Comparison of ENCODE assay signal across 25 cellular contexts in the genomic region with DNA sequence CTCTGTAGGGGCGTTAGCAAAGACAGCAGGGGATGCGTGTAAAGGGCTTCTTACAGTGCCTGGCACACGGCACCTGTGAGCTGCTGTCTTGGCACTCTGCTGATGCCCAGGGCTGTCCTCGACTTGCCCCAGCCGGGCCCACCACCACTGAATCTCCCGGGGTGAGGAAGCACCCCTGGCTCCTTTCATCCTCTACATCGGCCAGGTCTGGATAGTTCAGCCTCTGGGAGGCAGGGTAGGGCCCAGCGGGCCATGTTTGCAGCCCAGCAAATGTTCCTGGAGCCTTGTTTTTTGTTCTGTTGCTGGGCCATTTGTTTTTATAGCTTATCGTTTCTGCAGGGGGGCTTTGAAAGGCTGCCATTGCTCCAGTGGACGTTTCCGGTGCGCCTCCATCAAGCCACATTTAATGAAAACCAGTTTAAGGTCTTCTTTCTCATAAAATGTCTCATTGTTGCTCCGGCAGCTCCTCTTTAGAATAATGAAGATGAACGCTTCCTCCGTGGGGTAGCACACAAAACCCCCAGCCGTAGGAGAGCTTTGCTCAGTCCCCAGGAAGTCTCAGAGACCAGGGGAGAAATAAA.
"Had no signal": no experiment of that assay in that cellular context is flagged by ENCODE, and none has a peak within 500 bp of the region (broad histone marks: within the 10 kb centered on the region; RNA-seq: fewer than 3 reads in every experiment).

No MANE protein-coding gene starts in this region.

- H3K27ac Mint-ChIP-seq: activated CD4-positive, alpha-beta memory T cell treated with anti-CD3 and anti-CD28 coated beads for 36 hours; activated naive CD4-positive, alpha-beta T cell treated with anti-CD3 and anti-CD28 coated beads for 36 hours; activated naive CD8-positive, alpha-beta T cell treated with anti-CD3 and anti-CD28 coated beads, Interleukin-2, amount 10 ng/mL, durations not matched to agents 7 days and 5 days; natural killer cell treated with Interleukin-12 subunit alpha and Interleukin-12 subunit beta and Interleukin-15 and Interleukin-18, amount 100 ng/mL, for 72 hours; stimulated activated memory B cell treated with anti-CD40 and anti-IgM and Interleukin-4, amounts not matched to agents 10 μg/mL and 1 μg/mL and 100 μg/mL, for 72 hours had no signal

- ATAC-seq: gastroesophageal sphincter; left ventricle myocardium superior; natural killer cell treated with Interleukin-12 subunit alpha and Interleukin-12 subunit beta and Interleukin-15 and Interleukin-18, amount 100 ng/mL, for 72 hours; right lobe of liver; stimulated activated memory B cell treated with anti-CD40 and anti-IgM and Interleukin-4, amounts not matched to agents 10 μg/mL and 1 μg/mL and 100 μg/mL, for 72 hours had no signal

- H3K27me3 Mint-ChIP-seq: activated CD4-positive, alpha-beta memory T cell treated with anti-CD3 and anti-CD28 coated beads for 36 hours; natural killer cell treated with Interleukin-12 subunit alpha and Interleukin-12 subunit beta and Interleukin-15 and Interleukin-18, amount 100 ng/mL, for 72 hours; stimulated activated memory B cell treated with anti-CD40 and anti-IgM and Interleukin-4, amounts not matched to agents 10 μg/mL and 1 μg/mL and 100 μg/mL, for 72 hours had no signal

- H3K4me1 Mint-ChIP-seq: activated naive CD8-positive, alpha-beta T cell treated with anti-CD3 and anti-CD28 coated beads, Interleukin-2, amount 10 ng/mL, durations not matched to agents 7 days and 5 days; stimulated activated memory B cell treated with anti-CD40 and anti-IgM and Interleukin-4, amounts not matched to agents 10 μg/mL and 1 μg/mL and 100 μg/mL, for 72 hours had no signal

- H3K4me3 ChIP-seq: colonic mucosa, dorsolateral prefrontal cortex, esophagus squamous epithelium, gastroesophageal sphincter, right lobe of liver, skin epidermis, stomach, suprapubic skin, tibial nerve had no signal

- H3K4me1 ChIP-seq: colonic mucosa, gastroesophageal sphincter, right lobe of liver, stomach, suprapubic skin, tibial nerve had no signal

- DNase-seq: activated CD4-positive, alpha-beta memory T cell treated with anti-CD3 and anti-CD28 coated beads for 36 hours; activated CD4-positive, alpha-beta T cell treated with anti-CD3 and anti-CD28 coated beads for 4 hours; activated CD4-positive, CD25-positive, alpha-beta regulatory T cell; activated effector memory CD4-positive, alpha-beta T cell treated with Interleukin-2 at 50 U/mL for 16 hours; activated naive CD4-positive, alpha-beta T cell treated with anti-CD3 and anti-CD28 coated beads for 36 hours; activated naive CD8-positive, alpha-beta T cell treated with anti-CD3 and anti-CD28 coated beads, Interleukin-2, amount 10 ng/mL, durations not matched to agents 7 days and 5 days; activated T-cell treated with anti-CD3 and anti-CD28 coated beads, Interleukin-2, amount 50 U/mL, for 48 hours; amniotic stem cell; colonic mucosa; dorsolateral prefrontal cortex; esophagus squamous epithelium; head of caudate nucleus; left ventricle myocardium superior; mammary epithelial cell; posterior cingulate gyrus; right lobe of liver; stimulated activated CD4-positive, alpha-beta T cell treated with anti-CD3 and anti-CD28 coated beads, Interleukin-2, amount 100 ng/mL, for 24 hours; stomach; T1000 had no signal

- H3K27me3 ChIP-seq: colonic mucosa, esophagus squamous epithelium, gastroesophageal sphincter, right lobe of liver, stomach, suprapubic skin, tibial nerve had no signal

- H3K9me3 Mint-ChIP-seq: activated naive CD4-positive, alpha-beta T cell treated with anti-CD3 and anti-CD28 coated beads for 36 hours had no signal

- H3K36me3 ChIP-seq: colonic mucosa, esophagus squamous epithelium, gastroesophageal sphincter, right lobe of liver, stomach, suprapubic skin, tibial nerve had no signal

- H3K27ac ChIP-seq: colonic mucosa, dorsolateral prefrontal cortex, esophagus squamous epithelium, gastroesophageal sphincter, right lobe of liver, skin epidermis, stomach, suprapubic skin, tibial nerve had no signal

- H3K36me3 Mint-ChIP-seq: activated CD4-positive, alpha-beta memory T cell treated with anti-CD3 and anti-CD28 coated beads for 36 hours; activated naive CD8-positive, alpha-beta T cell treated with anti-CD3 and anti-CD28 coated beads, Interleukin-2, amount 10 ng/mL, durations not matched to agents 7 days and 5 days; natural killer cell treated with Interleukin-12 subunit alpha and Interleukin-12 subunit beta and Interleukin-15 and Interleukin-18, amount 100 ng/mL, for 72 hours; stimulated activated memory B cell treated with anti-CD40 and anti-IgM and Interleukin-4, amounts not matched to agents 10 μg/mL and 1 μg/mL and 100 μg/mL, for 72 hours had no signal

- H3K4me3 Mint-ChIP-seq: activated CD4-positive, alpha-beta memory T cell treated with anti-CD3 and anti-CD28 coated beads for 36 hours; activated naive CD4-positive, alpha-beta T cell treated with anti-CD3 and anti-CD28 coated beads for 36 hours; activated naive CD8-positive, alpha-beta T cell treated with anti-CD3 and anti-CD28 coated beads, Interleukin-2, amount 10 ng/mL, durations not matched to agents 7 days and 5 days; natural killer cell treated with Interleukin-12 subunit alpha and Interleukin-12 subunit beta and Interleukin-15 and Interleukin-18, amount 100 ng/mL, for 72 hours; stimulated activated memory B cell treated with anti-CD40 and anti-IgM and Interleukin-4, amounts not matched to agents 10 μg/mL and 1 μg/mL and 100 μg/mL, for 72 hours had no signal
